ENCODE assay signal across 8 cellular contexts in genomic region chr7:95330194-95331003, GRCh38.
A peak's percentile ranks its signal among the peaks of the same experiment; 100 is the strongest.
DNase-seq lines count a peak whose midpoint lies in the region; ATAC-seq and TF ChIP-seq lines count a peak whose summit lies in the region.

No MANE protein-coding gene starts in this region.

- no peaks in the 10 kb centered on the region for H3K36me3 Mint-ChIP-seq in nephron progenitor cell (ENCODE audit: low read depth)

- H3K36me3 ChIP-seq in duodenal mucosa (ENCODE audit: control insufficient read depth in 1 of 2, insufficient read depth in 2 of 2, low read length in 2 of 2) = no peaks in the 10 kb centered on the region

- H3K9me3 Mint-ChIP-seq in nephron progenitor cell = peaks cover 3% of the 10 kb centered on the region

- peaks cover 3% of the 10 kb centered on the region for H3K4me1 Mint-ChIP-seq in nephron progenitor cell

- no peaks in the 10 kb centered on the region for H3K9me3 ChIP-seq in duodenal mucosa (ENCODE audit: control insufficient read depth in 1 of 2, low read length in 2 of 2)

- no peak for TF ChIP-seq CTCF in nephron progenitor cell (IDR thresholded peaks at IDR 0.05)

- H3K4me3 ChIP-seq in duodenal mucosa (ENCODE audit: low read depth in 1 of 2, low read length in 2 of 2) (peak overlapping the region; percentile 59 to 64), skeletal muscle cell (ENCODE audit: low read depth, low read length) (peak overlapping the region; percentile 28)

- no peak overlapping the region for H3K4me3 Mint-ChIP-seq in nephron progenitor cell

- peak overlapping the region in 1 of 2 donors; percentile 15 for H3K9ac ChIP-seq in duodenal mucosa (ENCODE audit: low read depth in 1 of 2, low read length in 2 of 2)

- H3K27ac Mint-ChIP-seq in nephron progenitor cell = no peak overlapping the region

- no peaks in the 10 kb centered on the region for H3K4me1 ChIP-seq in duodenal mucosa (ENCODE audit: control insufficient read depth in 1 of 2, insufficient read depth in 2 of 2, low read length in 2 of 2)

- ATAC-seq in GM18502 (IDR thresholded peaks at IDR 0.05; ENCODE audit: poor library complexity, unreplicated experiment) (peak; percentile 98), GM21737 (IDR thresholded peaks at IDR 0.05; ENCODE audit: unreplicated experiment) (peak; percentile 94)

- DNase-seq in LoVo (ENCODE audit: low spot score) (peak; percentile 44), skeletal muscle cell (ENCODE audit: low read depth) (peak; percentile 33), NCI-H510A (lab: John Stamatoyannopoulos, UW) (no peak), putamen (ENCODE audit: low spot score) (no peak), nephron progenitor cell (no peak)

- no peak overlapping the region for H3K27ac ChIP-seq in duodenal mucosa (ENCODE audit: low read depth, low read length)

- no peaks in the 10 kb centered on the region for H3K27me3 ChIP-seq in duodenal mucosa (ENCODE audit: control insufficient read depth in 1 of 2, insufficient read depth in 2 of 2, low read length in 2 of 2)

- peaks cover 5% of the 10 kb centered on the region for H3K27me3 Mint-ChIP-seq in nephron progenitor cell (ENCODE audit: low read depth, poor library complexity)

Comparison
In these comparisons a context has a peak if more than half of its experiments do, and no peak if none do; other contexts are left out.
1. DNase-seq: peak in LoVo (single experiment) and skeletal muscle cell (single experiment); none in NCI-H510A (single experiment), putamen (single experiment) and nephron progenitor cell (single experiment).